Comparison of ENCODE assay signal across 10 cellular contexts in the genomic region with DNA sequence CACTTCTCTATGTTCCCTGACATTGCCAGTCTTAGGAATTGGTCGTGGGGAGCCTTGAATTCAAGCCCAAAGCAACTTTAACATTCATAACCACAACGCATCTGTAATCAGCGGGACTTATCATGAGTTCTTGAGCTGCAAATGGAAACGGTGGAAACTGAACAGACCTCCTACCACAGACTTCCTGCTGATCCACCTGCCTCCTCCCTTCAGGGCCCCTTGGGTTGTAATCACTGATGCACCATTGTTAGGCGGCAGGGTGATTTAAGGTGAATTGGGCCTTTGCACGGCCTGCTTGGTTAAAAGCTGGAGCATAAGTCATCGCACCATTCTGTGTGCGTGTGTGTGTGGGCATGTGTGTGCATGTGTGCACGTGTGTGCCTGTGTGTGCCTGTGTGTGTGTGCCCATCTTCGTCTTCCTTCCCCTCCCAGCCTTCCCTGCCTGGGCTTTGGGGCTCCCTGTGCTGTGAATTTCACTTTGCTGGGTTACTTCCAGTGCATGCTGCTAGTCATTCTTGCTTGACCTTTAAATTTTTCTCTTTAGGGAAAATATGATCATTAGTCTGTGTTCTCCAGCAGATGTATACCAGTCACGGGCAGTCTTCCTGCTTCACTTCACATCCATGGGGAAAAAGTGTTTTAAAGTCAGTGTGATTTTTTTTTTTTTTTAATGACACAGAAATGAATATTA. TPM values are rescaled to one million over a fixed set of nuclear protein-coding genes. Genes with fewer than 3 reads are reported as not detected.
DNase-seq lines count a peak whose midpoint lies in the region; ATAC-seq and TF ChIP-seq lines count a peak whose summit lies in the region.
"Had no signal": no experiment of that assay in that cellular context is flagged by ENCODE, and none has a peak within 500 bp of the region (broad histone marks: within the 10 kb centered on the region; RNA-seq: fewer than 3 reads in every experiment).

No MANE protein-coding gene starts in this region.

- H3K27ac ChIP-seq in OCI-LY7 (ENCODE audit: low read depth, low read length, poor library complexity, severe bottlenecking) (peak overlapping the region; percentile 75), neutrophil (peak overlapping the region; percentile 33)
- H3K27ac ChIP-seq: foreskin keratinocyte had no signal

- H3K9me3 ChIP-seq in OCI-LY7 (ENCODE audit: low read length) (no peaks in the 10 kb centered on the region), neutrophil (no peaks in the 10 kb centered on the region), MG63 (no peaks in the 10 kb centered on the region)

- no peaks in the 10 kb centered on the region for H3K9me3 Mint-ChIP-seq in activated T-cell treated with anti-CD3 and anti-CD28 coated beads, Interleukin-2, amount 50 U/mL, for 4 hours

- no peak overlapping the region; the same call in 1 of the 2 replicates for H2AFZ ChIP-seq in OCI-LY7 (ENCODE audit: low read length)

- no peaks in the 10 kb centered on the region for H3K27me3 ChIP-seq in neutrophil
- no peaks in the 10 kb centered on the region for H3K27me3 ChIP-seq in MG63
- H3K27me3 ChIP-seq: foreskin keratinocyte had no signal

- TF ChIP-seq CTCF in OCI-LY7 (conservative IDR thresholded peaks at IDR 0.05; ENCODE audit: low read length) (no peak), neutrophil (IDR thresholded peaks at IDR 0.05) (no peak)

- intact Hi-C loops in OCI-LY7 (cut with micrococcal nuclease; ENCODE audit: unreplicated experiment): no loop called here

- no peaks in the 10 kb centered on the region for H3K27me3 Mint-ChIP-seq in activated T-cell treated with anti-CD3 and anti-CD28 coated beads, Interleukin-2, amount 50 U/mL, for 4 hours (ENCODE audit: low read depth)

- DNase-seq in OCI-LY7 (ENCODE audit: low spot score) (peak; percentile 78), NCI-H1105 treated with DMSO at 0.1 percent for 48 hours (lab: John Stamatoyannopoulos, UW) (no peak), MG63 (no peak), RPMI8226 (no peak)
- peak; percentile 32 for DNase-seq in activated T-cell treated with anti-CD3 and anti-CD28 coated beads, Interleukin-2, amount 50 U/mL, for 4 hours
- DNase-seq: foreskin keratinocyte had no signal

- peak overlapping the region; percentile 19 for H3K4me3 Mint-ChIP-seq in activated T-cell treated with anti-CD3 and anti-CD28 coated beads, Interleukin-2, amount 50 U/mL, for 4 hours

- peak overlapping the region; percentile 58 for H3K4me2 ChIP-seq in OCI-LY7 (ENCODE audit: low read length)

- H3K4me1 Mint-ChIP-seq in activated T-cell treated with anti-CD3 and anti-CD28 coated beads, Interleukin-2, amount 50 U/mL, for 4 hours (ENCODE audit: low read depth): peaks cover 91% of the 10 kb centered on the region

- no peaks in the 10 kb centered on the region for H4K20me1 ChIP-seq in OCI-LY7 (ENCODE audit: insufficient read depth, low read length)

- peak; percentile 52 for ATAC-seq in GM18868 (IDR thresholded peaks at IDR 0.05; ENCODE audit: unreplicated experiment)
- ATAC-seq in activated T-cell treated with anti-CD3 and anti-CD28 coated beads, Interleukin-2, amount 50 U/mL, for 4 hours: peak; percentile 76 to 86
- ATAC-seq in HG03095 (IDR thresholded peaks at IDR 0.05; ENCODE audit: unreplicated experiment): no peak
- ATAC-seq: foreskin keratinocyte, Panc1 had no signal

- POLR2A ChIA-PET in OCI-LY7 (lab: Charles Lee): interaction anchor here (0.7 to 1.5 kb wide), 2 partner anchors 12 to 50 kb away, joined by 4 to 5 read pairs; no protein-coding TSS in a partner anchor

- H3K36me3 ChIP-seq in OCI-LY7 (ENCODE audit: insufficient read depth, low read length): peaks cover 16% of the 10 kb centered on the region
- H3K36me3 ChIP-seq in neutrophil: peaks cover 6% of the 10 kb centered on the region
- H3K36me3 ChIP-seq in MG63: no peaks in the 10 kb centered on the region

- no peaks in the 10 kb centered on the region for H3K9me2 ChIP-seq in OCI-LY7 (ENCODE audit: insufficient read depth, low read length)

- no TSS peak for BruUV-seq in OCI-LY7 (replicated peaks; lab: Mats Ljungman, UMichigan)

- CTCF ChIA-PET in OCI-LY7 (lab: Charles Lee; ENCODE audit: unreplicated experiment): no interaction called here

- H3K4me3 ChIP-seq in OCI-LY7 (ENCODE audit: low read depth, low read length, poor library complexity, severe bottlenecking): peak overlapping the region; percentile 24
- H3K4me3 ChIP-seq in neutrophil (ENCODE audit: low read depth in 1 of 2, low read length in 1 of 2): no peak overlapping the region
- no peak overlapping the region for H3K4me3 ChIP-seq in MG63

- H3K79me2 ChIP-seq in OCI-LY7 (ENCODE audit: insufficient read depth, low read depth, low read length): peaks cover 67% of the 10 kb centered on the region; the same call in 1 of the 2 replicates

- H3K4me1 ChIP-seq in OCI-LY7 (ENCODE audit: insufficient read depth, low read length, poor library complexity, severe bottlenecking) (peaks cover 87% of the 10 kb centered on the region), neutrophil (ENCODE audit: control insufficient read depth in 1 of 2, insufficient read depth in 1 of 2, low read depth in 1 of 2, low read length in 1 of 2) (peaks cover 37 to 62% of the 10 kb centered on the region in 2 experiments)
- H3K4me1 ChIP-seq: foreskin keratinocyte had no signal

- H3K36me3 Mint-ChIP-seq in activated T-cell treated with anti-CD3 and anti-CD28 coated beads, Interleukin-2, amount 50 U/mL, for 4 hours (ENCODE audit: insufficient read depth): peaks cover 6% of the 10 kb centered on the region

RNA-seq across cellular contexts. Expression of gene CHST11, which starts 29.0 kb away (rescaled TPM):
- total RNA-seq in OCI-LY7 (2014; rRNA removed; shearing (Covaris generic)): 35.8 and 41.6 TPM in 2 replicates
- total RNA-seq in OCI-LY7 (2022): 15.2 and 16.8 TPM in 2 replicates
- total RNA-seq in activated T-cell treated with anti-CD3 and anti-CD28 coated beads, Interleukin-2, amount 50 U/mL, for 4 hours: 10 to 100 TPM; 40.5 to 70.7 (median 61.7) TPM
- 0.07 and 0.13 TPM in 2 replicates for total RNA-seq in MG63 (2014; rRNA removed; shearing (Covaris generic); ENCODE audit: low replicate concordance)

Comparison
In these comparisons a context has a peak if more than half of its experiments do, and no peak if none do; other contexts are left out.
1. DNase-seq: peak in OCI-LY7 (single experiment) and activated T-cell treated with anti-CD3 and anti-CD28 coated beads, Interleukin-2, amount 50 U/mL, for 4 hours (single experiment); none in NCI-H1105 treated with DMSO at 0.1 percent for 48 hours (single experiment), MG63 (single experiment) and RPMI8226 (single experiment).
2. RNA of gene CHST11, which starts 29.0 kb away (total RNA-seq): 40.5 to 70.7 TPM in activated T-cell treated with anti-CD3 and anti-CD28 coated beads, Interleukin-2, amount 50 U/mL, for 4 hours and 15.2 to 41.6 TPM in OCI-LY7; 0.07 to 0.13 TPM in MG63; every median in the first group is over 10 times any median in the second.